ENCODE assay signal across 1 cellular context in genomic region chr3:12999147-13000140, GRCh38.
TF ChIP-seq lines count a peak whose summit lies in the region.

No MANE protein-coding gene starts in this region.

TF ChIP-seq in K562, 482 proteins besides CTCF, POLR2A, EP300 and RAD21 (continued from another document and continues in another):
- peak; percentile 96 for TF ChIP-seq MYC (IDR thresholded peaks at IDR 0.05; ENCODE audit: low read depth, low read length)
- TF ChIP-seq MYC (CRISPR knock-in tag; IDR thresholded peaks at IDR 0.05; ENCODE audit: borderline replicate concordance, low read depth) = no peak
- peak; percentile 87 for TF ChIP-seq ZNF583 (CRISPR knock-in tag; IDR thresholded peaks at IDR 0.05)
- TF ChIP-seq FOXM1 (IDR thresholded peaks at IDR 0.05; ENCODE audit: low read depth) = peak; percentile 78
- no peak for TF ChIP-seq FOXM1 (CRISPR knock-in tag; IDR thresholded peaks at IDR 0.05; ENCODE audit: low read depth)
- TF ChIP-seq GATAD2B (IDR thresholded peaks at IDR 0.05; ENCODE audit: borderline replicate concordance) = 0 out of 2 replicates have a peak, but pooled peaks have one; percentile 28
- TF ChIP-seq, protein P1, sequence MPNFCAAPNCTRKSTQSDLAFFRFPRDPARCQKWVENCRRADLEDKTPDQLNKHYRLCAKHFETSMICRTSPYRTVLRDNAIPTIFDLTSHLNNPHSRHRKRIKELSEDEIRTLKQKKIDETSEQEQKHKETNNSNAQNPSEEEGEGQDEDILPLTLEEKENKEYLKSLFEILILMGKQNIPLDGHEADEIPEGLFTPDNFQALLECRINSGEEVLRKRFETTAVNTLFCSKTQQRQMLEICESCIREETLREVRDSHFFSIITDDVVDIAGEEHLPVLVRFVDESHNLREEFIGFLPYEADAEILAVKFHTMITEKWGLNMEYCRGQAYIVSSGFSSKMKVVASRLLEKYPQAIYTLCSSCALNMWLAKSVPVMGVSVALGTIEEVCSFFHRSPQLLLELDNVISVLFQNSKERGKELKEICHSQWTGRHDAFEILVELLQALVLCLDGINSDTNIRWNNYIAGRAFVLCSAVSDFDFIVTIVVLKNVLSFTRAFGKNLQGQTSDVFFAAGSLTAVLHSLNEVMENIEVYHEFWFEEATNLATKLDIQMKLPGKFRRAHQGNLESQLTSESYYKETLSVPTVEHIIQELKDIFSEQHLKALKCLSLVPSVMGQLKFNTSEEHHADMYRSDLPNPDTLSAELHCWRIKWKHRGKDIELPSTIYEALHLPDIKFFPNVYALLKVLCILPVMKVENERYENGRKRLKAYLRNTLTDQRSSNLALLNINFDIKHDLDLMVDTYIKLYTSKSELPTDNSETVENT (CRISPR knock-in tag; IDR thresholded peaks at IDR 0.05) = no peak; the same call in 1 of the 2 replicates
- TF ChIP-seq NCOA6 (IDR thresholded peaks at IDR 0.05) = no peak
- no peak for TF ChIP-seq NELFE (IDR thresholded peaks at IDR 0.05; ENCODE audit: insufficient read depth, insufficient read length)
- TF ChIP-seq, protein P2, sequence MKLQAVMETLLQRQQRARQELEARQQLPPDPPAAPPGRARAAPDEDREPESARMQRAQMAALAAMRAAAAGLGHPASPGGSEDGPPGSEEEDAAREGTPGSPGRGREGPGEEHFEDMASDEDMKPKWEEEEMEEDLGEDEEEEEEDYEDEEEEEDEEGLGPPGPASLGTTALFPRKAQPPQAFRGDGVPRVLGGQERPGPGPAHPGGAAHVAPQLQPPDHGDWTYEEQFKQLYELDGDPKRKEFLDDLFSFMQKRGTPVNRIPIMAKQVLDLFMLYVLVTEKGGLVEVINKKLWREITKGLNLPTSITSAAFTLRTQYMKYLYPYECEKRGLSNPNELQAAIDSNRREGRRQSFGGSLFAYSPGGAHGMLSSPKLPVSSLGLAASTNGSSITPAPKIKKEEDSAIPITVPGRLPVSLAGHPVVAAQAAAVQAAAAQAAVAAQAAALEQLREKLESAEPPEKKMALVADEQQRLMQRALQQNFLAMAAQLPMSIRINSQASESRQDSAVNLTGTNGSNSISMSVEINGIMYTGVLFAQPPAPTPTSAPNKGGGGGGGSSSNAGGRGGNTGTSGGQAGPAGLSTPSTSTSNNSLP (IDR thresholded peaks at IDR 0.05; ENCODE audit: borderline replicate concordance, low read depth, low read length) = 0 out of 2 replicates have a peak, but pooled peaks have one; percentile 29
- TF ChIP-seq, protein P3, sequence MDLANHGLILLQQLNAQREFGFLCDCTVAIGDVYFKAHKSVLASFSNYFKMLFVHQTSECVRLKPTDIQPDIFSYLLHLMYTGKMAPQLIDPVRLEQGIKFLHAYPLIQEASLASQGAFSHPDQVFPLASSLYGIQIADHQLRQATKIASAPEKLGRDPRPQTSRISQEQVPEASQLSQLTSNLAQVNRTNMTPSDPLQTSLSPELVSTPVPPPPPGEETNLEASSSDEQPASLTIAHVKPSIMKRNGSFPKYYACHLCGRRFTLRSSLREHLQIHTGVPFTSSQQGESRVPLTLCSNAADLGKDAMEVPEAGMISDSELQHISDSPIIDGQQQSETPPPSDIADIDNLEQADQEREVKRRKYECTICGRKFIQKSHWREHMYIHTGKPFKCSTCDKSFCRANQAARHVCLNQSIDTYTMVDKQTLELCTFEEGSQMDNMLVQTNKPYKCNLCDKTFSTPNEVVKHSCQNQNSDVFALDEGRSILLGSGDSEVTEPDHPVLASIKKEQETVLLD (IDR thresholded peaks at IDR 0.05) = peak; percentile 44; the same call in 1 of the 2 replicates
- no peak; the same call in 1 of the 2 replicates for TF ChIP-seq TARDBP (IDR thresholded peaks at IDR 0.05)
- peak; percentile 50; the same call in 1 of the 2 replicates for TF ChIP-seq HCFC1 (IDR thresholded peaks at IDR 0.05; ENCODE audit: low read depth, low read length)
- peak; percentile 77 for TF ChIP-seq RREB1 (CRISPR knock-in tag; IDR thresholded peaks at IDR 0.05)
- TF ChIP-seq IFI16 (CRISPR knock-in tag; IDR thresholded peaks at IDR 0.05) = no peak
- no peak for TF ChIP-seq TFE3 (CRISPR knock-in tag; IDR thresholded peaks at IDR 0.05)
- TF ChIP-seq ELK3 (CRISPR knock-in tag; IDR thresholded peaks at IDR 0.05) = 0 out of 2 replicates have a peak, but pooled peaks have one; percentile 70
- no peak for TF ChIP-seq PCBP2 (IDR thresholded peaks at IDR 0.05; ENCODE audit: low read depth, low read length, poor library complexity, severe bottlenecking)
- TF ChIP-seq ID3 (CRISPR knock-in tag; IDR thresholded peaks at IDR 0.05) = no peak
- peak; percentile 74; the same call in 1 of the 2 replicates for TF ChIP-seq ID3 (tag; IDR thresholded peaks at IDR 0.05)
- TF ChIP-seq MED1 (CRISPR knock-in tag; IDR thresholded peaks at IDR 0.05; ENCODE audit: borderline replicate concordance) = no peak
- no peak for TF ChIP-seq IRF2 (CRISPR knock-in tag; IDR thresholded peaks at IDR 0.05)
- no peak for TF ChIP-seq CHD4 (IDR thresholded peaks at IDR 0.05; ENCODE audit: insufficient read depth, insufficient replicate concordance, low read depth, low read length, poor library complexity, severe bottlenecking)
- TF ChIP-seq CTBP1 (IDR thresholded peaks at IDR 0.05; ENCODE audit: borderline replicate concordance) = peak; percentile 76; the same call in 1 of the 2 replicates
- peak; percentile 89 for TF ChIP-seq MAFF (IDR thresholded peaks at IDR 0.05; ENCODE audit: low read length)
- no peak for TF ChIP-seq ZNF785 (CRISPR knock-in tag; IDR thresholded peaks at IDR 0.05)
- TF ChIP-seq ARID3B (CRISPR knock-in tag; IDR thresholded peaks at IDR 0.05; ENCODE audit: borderline replicate concordance) = peak; percentile 38; the same call in 1 of the 2 replicates
- TF ChIP-seq NFE2L1 (tag; IDR thresholded peaks at IDR 0.05; ENCODE audit: borderline replicate concordance, low read depth) = peak; percentile 24; the same call in 1 of the 2 replicates
- TF ChIP-seq PRPF4 (IDR thresholded peaks at IDR 0.05; ENCODE audit: insufficient read depth, low read depth, low read length, poor library complexity, severe bottlenecking) = no peak
- peak; percentile 54 to 62; a peak in 3 of 4 replicates for TF ChIP-seq MLLT1 (IDR thresholded peaks at IDR 0.05)
- TF ChIP-seq OTX1 (CRISPR knock-in tag; IDR thresholded peaks at IDR 0.05) = 0 out of 2 replicates have a peak, but pooled peaks have one; percentile 46
- TF ChIP-seq MEIS2 (IDR thresholded peaks at IDR 0.05; ENCODE audit: partially characterized antibody) = peak; percentile 57
- TF ChIP-seq TFAP4 (CRISPR knock-in tag; IDR thresholded peaks at IDR 0.05; ENCODE audit: borderline replicate concordance) = peak; percentile 89
- TF ChIP-seq ZNF586 (CRISPR knock-in tag; conservative IDR thresholded peaks at IDR 0.05) = no peak
- TF ChIP-seq ZNF507 (tag; conservative IDR thresholded peaks at IDR 0.05) = no peak
- 0 out of 2 replicates have a peak, but pooled peaks have one; percentile 62 for TF ChIP-seq ZNF3 (CRISPR knock-in tag; IDR thresholded peaks at IDR 0.05)
- no peak for TF ChIP-seq SREBF2 (CRISPR knock-in tag; IDR thresholded peaks at IDR 0.05)
- peak; percentile 78; the same call in 1 of the 2 replicates for TF ChIP-seq HIVEP1 (CRISPR knock-in tag; IDR thresholded peaks at IDR 0.05)
- no peak for TF ChIP-seq ZNF445 (CRISPR knock-in tag; IDR thresholded peaks at IDR 0.05; ENCODE audit: low read depth)
- TF ChIP-seq MCM3 (IDR thresholded peaks at IDR 0.05) = no peak
- no peak; the same call in none of the 2 replicates for TF ChIP-seq PML (IDR thresholded peaks at IDR 0.05; ENCODE audit: low read length)
- no peak for TF ChIP-seq HNRNPLL (IDR thresholded peaks at IDR 0.05; ENCODE audit: low read depth, low read length, poor library complexity, severe bottlenecking)
